ENCODE assay signal across 16 cellular contexts in genomic region chr5:16885635-16886365, GRCh38. TPM values are rescaled to one million over a fixed set of nuclear protein-coding genes. Genes with fewer than 3 reads are reported as not detected.
DNase-seq lines count a peak whose midpoint lies in the region; ATAC-seq and TF ChIP-seq lines count a peak whose summit lies in the region.
"Had no signal": no experiment of that assay in that cellular context is flagged by ENCODE, and none has a peak within 500 bp of the region (broad histone marks: within the 10 kb centered on the region; RNA-seq: fewer than 3 reads in every experiment).

No MANE protein-coding gene starts in this region.

- intact Hi-C loops in right cardiac atrium (cut with DNase I): no loop called here
- intact Hi-C loops in esophagus muscularis mucosa (cut with DNase I): no loop called here

- CTCF ChIA-PET in AG04450 (lab: Charles Lee): interaction anchor here (1.4 to 1.6 kb wide), 3 partner anchors 247 to 304 kb away, joined by 4 to 9 read pairs (median 9); no protein-coding TSS in a partner anchor

- peak overlapping the region; percentile 60 for H3K4me2 ChIP-seq in skeletal muscle satellite cell (ENCODE audit: low read length)

- no peaks in the 10 kb centered on the region for H3K9me3 ChIP-seq in AG04450 (ENCODE audit: control insufficient read depth, insufficient read depth, low read length)
- no peaks in the 10 kb centered on the region for H3K9me3 ChIP-seq in SJCRH30 (replicated peaks)
- no peaks in the 10 kb centered on the region for H3K9me3 ChIP-seq in right cardiac atrium (ENCODE audit: control insufficient read depth, low read length)
- H3K9me3 ChIP-seq in skeletal muscle satellite cell (replicated peaks; ENCODE audit: low read length): no peaks in the 10 kb centered on the region
- no peaks in the 10 kb centered on the region for H3K9me3 ChIP-seq in esophagus muscularis mucosa
- H3K9me3 ChIP-seq: prostate gland had no signal

- no peak overlapping the region for H3K4me3 ChIP-seq in AG04450 (ENCODE audit: low read depth, low read length)
- peak overlapping the region; percentile 10; the same call in 1 of the 2 replicates for H3K4me3 ChIP-seq in SJCRH30
- H3K4me3 ChIP-seq in right cardiac atrium (ENCODE audit: low read length): no peak overlapping the region
- H3K4me3 ChIP-seq in skeletal muscle satellite cell (ENCODE audit: low read length): peak overlapping the region; percentile 9
- H3K4me3 ChIP-seq in esophagus muscularis mucosa: no peak overlapping the region
- H3K4me3 ChIP-seq: prostate gland had no signal

- H3K4me1 ChIP-seq in SJCRH30 (peaks cover 53% of the 10 kb centered on the region), right cardiac atrium (ENCODE audit: control insufficient read depth, insufficient read depth, low read length) (peaks cover 9% of the 10 kb centered on the region), skeletal muscle satellite cell (ENCODE audit: control insufficient read depth, insufficient read depth, low read length) (peaks cover 72% of the 10 kb centered on the region), esophagus muscularis mucosa (peaks cover 0 to 10% (median 0%) of the 10 kb centered on the region in 4 donors)

- no peak for DNase-seq in AG04450 (ENCODE audit: low read depth, low spot score)
- no peak for DNase-seq in SJCRH30
- DNase-seq in right cardiac atrium: no peak
- DNase-seq in omental fat pad (ENCODE audit: low spot score): no peak
- no peak for DNase-seq in esophagus muscularis mucosa (ENCODE audit: extremely low spot score)
- no peak for DNase-seq in cerebellum (ENCODE audit: low spot score)
- no peak for DNase-seq in HUDEP-2 (lab: John Stamatoyannopoulos, UW; ENCODE audit: unreplicated experiment in 76 of 76)
- DNase-seq: activated CD4-positive, alpha-beta T cell treated with anti-CD3 and anti-CD28 coated beads for 1 hour; MV-4-11; naive thymus-derived CD4-positive, alpha-beta T cell; NCI-H2029 treated with DMSO at 0.1 percent for 48 hours; NCI-H510A treated with DMSO at 0.1 percent for 48 hours; SIG-M5; stimulated activated naive CD8-positive, alpha-beta T cell treated with anti-CD3 and anti-CD28 coated beads, Interleukin-15, Interleukin-2, amounts not matched to agents 100 U/mL and 50 U/mL, for 24 hours had no signal

- H3K27ac ChIP-seq in AG04450 (ENCODE audit: low read depth, low read length): peak overlapping the region; percentile 78
- H3K27ac ChIP-seq in SJCRH30: peak overlapping the region; percentile 69
- H3K27ac ChIP-seq in right cardiac atrium (ENCODE audit: low read length): peak overlapping the region; percentile 48
- peak overlapping the region in 2 of 4 donors; percentile 4 to 38 for H3K27ac ChIP-seq in esophagus muscularis mucosa (replicated peaks in 1 of 4)

- TF ChIP-seq POLR2A in esophagus muscularis mucosa (IDR thresholded peaks at IDR 0.05; ENCODE audit: low read depth): no peak

- POLR2A ChIA-PET in AG04450 (lab: Yijun Ruan, JAX): interaction anchor here (1.2 to 1.3 kb wide), 2 partner anchors 15 to 30 kb away, joined by 3 to 5 read pairs; no protein-coding TSS in a partner anchor

- peak overlapping the region; percentile 78 for H3K9ac ChIP-seq in skeletal muscle satellite cell (ENCODE audit: low read depth, low read length)

- 73% methylated on average over 13 of the region's 13 CpGs for WGBS in right cardiac atrium
- 88% methylated on average over 12 of the region's 13 CpGs for WGBS in esophagus muscularis mucosa

- TF ChIP-seq EP300 in esophagus muscularis mucosa (IDR thresholded peaks at IDR 0.05): no peak

- TF ChIP-seq CTCF in AG04450 (IDR thresholded peaks at IDR 0.05; ENCODE audit: low read depth, low read length): no peak
- no peak for TF ChIP-seq CTCF in omental fat pad (IDR thresholded peaks at IDR 0.05)
- TF ChIP-seq CTCF in esophagus muscularis mucosa (IDR thresholded peaks at IDR 0.05): no peak

- H3K36me3 ChIP-seq in SJCRH30: no peaks in the 10 kb centered on the region
- no peaks in the 10 kb centered on the region for H3K36me3 ChIP-seq in skeletal muscle satellite cell (ENCODE audit: insufficient read depth, low read length)
- H3K36me3 ChIP-seq in esophagus muscularis mucosa: no peaks in the 10 kb centered on the region
- H3K36me3 ChIP-seq: prostate gland had no signal

- no peaks in the 10 kb centered on the region for H3K27me3 ChIP-seq in AG04450 (ENCODE audit: control insufficient read depth, insufficient read depth, low read length)
- no peaks in the 10 kb centered on the region for H3K27me3 ChIP-seq in SJCRH30
- H3K27me3 ChIP-seq in right cardiac atrium (ENCODE audit: control insufficient read depth, insufficient read depth): no peaks in the 10 kb centered on the region
- H3K27me3 ChIP-seq in skeletal muscle satellite cell (ENCODE audit: control insufficient read depth, insufficient read depth, low read length): no peaks in the 10 kb centered on the region
- H3K27me3 ChIP-seq in esophagus muscularis mucosa: no peaks in the 10 kb centered on the region

- peak; percentile 31 to 43 for ATAC-seq in right cardiac atrium
- ATAC-seq in omental fat pad (ENCODE audit: low FRiP score): no peak
- ATAC-seq: naive thymus-derived CD4-positive, alpha-beta T cell; stimulated activated naive CD8-positive, alpha-beta T cell treated with anti-CD3 and anti-CD28 coated beads, Interleukin-15, Interleukin-2, amounts not matched to agents 100 U/mL and 50 U/mL, for 24 hours had no signal

RNA-seq across cellular contexts. Expression of gene MYO10, which starts 50.3 kb away (rescaled TPM):
- polyA plus RNA-seq in AG04450 (2011; rRNA removed) (37.0 and 56.1 TPM in 2 replicates), right cardiac atrium (2.1 TPM)
- polyA minus RNA-seq in AG04450 (2011; rRNA and poly(A)+ RNA removed): 118 and 132 TPM in 2 replicates
- 9.3 and 9.4 TPM in 2 replicates for total RNA-seq in SJCRH30 (2014; rRNA removed; shearing (Covaris generic))
- total RNA-seq in right cardiac atrium (1 to 10 TPM; 2.4 to 4.3 (median 3.4) TPM), omental fat pad (10 to 100 TPM; 12.1 to 35.8 (median 17.7) TPM), esophagus muscularis mucosa (1 to 10 TPM; 7.1 to 9.3 (median 7.8) TPM), cerebellum (21.7 TPM)
- 6.8 and 9.4 TPM in 2 replicates for total RNA-seq in skeletal muscle satellite cell (2012; rRNA removed)

Comparison
In these comparisons a context has a peak if more than half of its experiments do, and no peak if none do; other contexts are left out.
1. H3K4me3 ChIP-seq: peak in SJCRH30 (single experiment) and skeletal muscle satellite cell (single experiment); none in AG04450 (single experiment), right cardiac atrium (single experiment) and esophagus muscularis mucosa (0 of 4).